20 cellular contexts compared by ENCODE assay signal in the genomic region with DNA sequence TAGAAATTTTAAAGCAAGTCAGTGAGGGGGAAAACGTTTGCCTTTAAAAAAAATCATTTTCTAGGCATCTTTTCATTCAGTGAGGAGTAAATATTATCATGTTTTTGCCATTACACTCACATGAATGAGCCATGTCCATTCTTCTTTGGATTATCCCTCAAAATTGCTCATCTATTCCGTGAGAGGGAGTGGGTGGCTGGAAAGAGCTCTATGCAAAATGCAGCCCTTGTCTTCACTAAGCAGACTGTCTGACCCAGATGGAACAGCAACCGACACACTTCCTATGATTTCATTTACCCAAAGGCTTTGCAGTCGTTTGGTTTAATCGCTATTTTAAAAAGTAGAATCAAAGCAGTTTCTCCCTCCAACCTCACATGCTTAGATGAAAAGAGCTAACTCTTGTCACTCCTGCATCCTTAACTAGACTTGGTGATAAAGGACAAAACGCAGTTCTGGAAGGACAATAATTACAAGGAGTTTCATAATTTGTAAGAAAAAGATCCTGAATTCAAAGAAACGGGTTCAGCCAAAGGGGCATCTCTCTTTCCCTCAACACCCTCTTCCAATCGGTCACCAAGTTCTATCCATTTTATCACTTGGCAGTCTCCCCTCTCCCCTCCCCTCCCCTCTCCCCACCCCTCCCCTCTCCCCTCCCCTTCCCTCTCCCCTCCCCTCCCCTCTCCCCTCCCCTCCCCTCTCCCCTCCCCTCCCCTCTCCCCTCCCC.
DNase-seq lines count a peak whose midpoint lies in the region; ATAC-seq, FAIRE-seq and TF ChIP-seq lines count a peak whose summit lies in the region.
"Had no signal": no experiment of that assay in that cellular context is flagged by ENCODE, and none has a peak within 500 bp of the region (broad histone marks: within the 10 kb centered on the region; RNA-seq: fewer than 3 reads in every experiment).

No MANE protein-coding gene starts in this region.

- no peak overlapping the region for H2BK12ac ChIP-seq in H9 (ENCODE audit: insufficient read length, low read depth, low read length)

- H3K9me3 Mint-ChIP-seq in MCF 10A (ENCODE audit: unreplicated experiment) (no peaks in the 10 kb centered on the region), H9 (peaks cover 8 to 12% of the 10 kb centered on the region in 2 experiments)

- no peak overlapping the region for H3K4me3 ChIP-seq in mammary epithelial cell (replicated peaks in 1 of 3; ENCODE audit: insufficient read depth in 1 of 3, low read depth in 2 of 3, low read length in 3 of 3)
- no peak overlapping the region for H3K4me3 ChIP-seq in K562
- H3K4me3 ChIP-seq: BLaER1 treated with 17β-estradiol and CSF1 and Interleukin-3, amounts not matched to agents 10 nM and 100 nM; GM12878 had no signal

- dilution Hi-C loops in mammary epithelial cell (cut with HindIII; ENCODE audit: low sequenced_read_pairs): no loop called here

- no peak overlapping the region for H2BK15ac ChIP-seq in H9 (ENCODE audit: low read depth, low read length)

- no peak overlapping the region for H3K18ac ChIP-seq in H9 (ENCODE audit: insufficient read length, low read depth, low read length)

- H4K5ac ChIP-seq in H9 (ENCODE audit: insufficient read length, low read depth, low read length): no peak overlapping the region

- H3K36me3 ChIP-seq in mammary epithelial cell (ENCODE audit: insufficient read depth, low read length) (no peaks in the 10 kb centered on the region), K562 (ENCODE audit: control insufficient read depth, insufficient read depth, low read length) (no peaks in the 10 kb centered on the region)

- H3K79me1 ChIP-seq in H9 (ENCODE audit: insufficient read depth, low read depth, low read length, poor library complexity, severe bottlenecking): no peaks in the 10 kb centered on the region

- CTCF ChIA-PET in mammary epithelial cell (lab: Charles Lee; ENCODE audit: low non-redundant PET): no interaction called here
- CTCF ChIA-PET in MCF 10A (lab: Yijun Ruan, JAX): no interaction called here
- CTCF ChIA-PET in K562 (lab: Yijun Ruan, JAX; ENCODE audit: low intra/inter-chr PET ratio): no interaction called here

- H3K14ac ChIP-seq in H9 (ENCODE audit: insufficient read depth, low read length): no peak overlapping the region

- no peak overlapping the region for H4K8ac ChIP-seq in H9 (replicated peaks; ENCODE audit: insufficient read length, low read depth, low read length)

- H3K56ac ChIP-seq in H9 (ENCODE audit: insufficient read length, low read depth, low read length): no peak overlapping the region

- ATAC-seq in K562: no peak
- ATAC-seq: CD8-positive, alpha-beta T cell; GM12878 had no signal

- in situ Hi-C loops in mammary epithelial cell (cut with MboI; ENCODE audit: low sequenced_read_pairs in 2 of 2) (no loop called here), K562 (cut with MboI) (no loop called here)

- H2BK5ac ChIP-seq in H9 (ENCODE audit: insufficient read length, low read length): no peak overlapping the region

- H3K27me3 Mint-ChIP-seq in MCF 10A (ENCODE audit: insufficient read depth, unreplicated experiment): no peaks in the 10 kb centered on the region
- no peaks in the 10 kb centered on the region; the same call in none of the 2 replicates for H3K27me3 Mint-ChIP-seq in H9 (ENCODE audit: low read depth)

- intact Hi-C loops in mammary epithelial cell (cut with micrococcal nuclease) (no loop called here), MCF 10A (cut with micrococcal nuclease) (no loop called here), K562 (cut with micrococcal nuclease) (no loop called here)

- no peak overlapping the region for H3K4ac ChIP-seq in H9 (ENCODE audit: low read depth, low read length)

- no peak for TF ChIP-seq POLR2A in K562 (conservative IDR thresholded peaks at IDR 0.05)

- no peak overlapping the region for H2BK120ac ChIP-seq in H9 (ENCODE audit: low read depth, low read length, poor library complexity, severe bottlenecking)

- no peak overlapping the region for H3K4me3 Mint-ChIP-seq in MCF 10A (ENCODE audit: unreplicated experiment)
- H3K4me3 Mint-ChIP-seq in H9: no peak overlapping the region
- H3K4me3 Mint-ChIP-seq: B cell; CD8-positive, alpha-beta T cell had no signal

- DNase-seq in mammary epithelial cell: no peak
- no peak for DNase-seq in MCF 10A (ENCODE audit: unreplicated experiment)
- no peak for DNase-seq in K562 (ENCODE audit: extremely low read depth in 1 of 4, low spot score in 3 of 4)
- DNase-seq in middle frontal gyrus (ENCODE audit: extremely low spot score, low spot score): peak; percentile 5
- DNase-seq in A172 (ENCODE audit: low spot score): no peak
- DNase-seq in H4 (ENCODE audit: low spot score): no peak
- DNase-seq in H9: no peak
- DNase-seq: CD8-positive, alpha-beta T cell; COR-L47; DMS 273 treated with DMSO at 0.1 percent for 48 hours; DMS53; DND-41; EL; H7 had no signal

- no peak for TF ChIP-seq RAD21 in K562 (CRISPR knock-in tag; conservative IDR thresholded peaks at IDR 0.05 in 1 of 2, IDR thresholded peaks at IDR 0.05 in 1 of 2)

- WGBS in mammary epithelial cell (ENCODE audit: low coverage, missing lambda C conversion rate): 82% methylated on average over 8 of the region's 8 CpGs
- WGBS in K562 (ENCODE audit: insufficient coverage, low coverage, missing lambda C conversion rate): under 1% methylated on average over 8 of the region's 8 CpGs
- no CpG with 5 or more reads among the region's 8 CpGs for WGBS in H9 (ENCODE audit: extremely low coverage, insufficient read length, low lambda C conversion rate)

- no peak for TF ChIP-seq EP300 in K562 (IDR thresholded peaks at IDR 0.05; ENCODE audit: low read length)

- H3K27ac Mint-ChIP-seq in MCF 10A (ENCODE audit: low read depth, unreplicated experiment) (no peak overlapping the region), H9 (no peak overlapping the region)
- H3K27ac Mint-ChIP-seq: B cell; CD8-positive, alpha-beta T cell had no signal

- H3K4me2 ChIP-seq in mammary epithelial cell (ENCODE audit: insufficient read depth, low read depth, low read length) (peak overlapping the region; percentile 51), K562 (ENCODE audit: insufficient read depth, low read length) (no peak overlapping the region), H9 (ENCODE audit: insufficient read depth, insufficient read length, low read length) (no peak overlapping the region)

- FAIRE-seq in K562 (lab: Jason Lieb, UNC): no peak
- FAIRE-seq: GM12878, GM19239 had no signal

- no peak overlapping the region for H3T11ph ChIP-seq in H9 (ENCODE audit: low read length)

- H2AFZ ChIP-seq in mammary epithelial cell (ENCODE audit: low read depth, low read length): no peak overlapping the region
- no peak overlapping the region for H2AFZ ChIP-seq in K562 (ENCODE audit: low read depth, low read length)
- H2AFZ ChIP-seq in H9 (ENCODE audit: low read length): no peak overlapping the region

- H3K27ac ChIP-seq in mammary epithelial cell (ENCODE audit: insufficient read depth, low read depth, low read length): no peak overlapping the region
- H3K27ac ChIP-seq in K562 (ENCODE audit: extremely low read depth, low read depth, low read length): no peak overlapping the region
- H3K27ac ChIP-seq in H9 (ENCODE audit: insufficient read length, low read depth, low read length): no peak overlapping the region
- H3K27ac ChIP-seq: 22Rv1; BLaER1 treated with 17β-estradiol and CSF1 and Interleukin-3, amounts not matched to agents 10 nM and 100 nM; KMS-11 had no signal

- H2BK20ac ChIP-seq in H9 (ENCODE audit: low read depth, low read length, poor library complexity, severe bottlenecking): no peak overlapping the region

- no peaks in the 10 kb centered on the region for H3K27me3 ChIP-seq in mammary epithelial cell (ENCODE audit: insufficient read depth, low read length)
- H3K27me3 ChIP-seq in K562 (ENCODE audit: control insufficient read depth in 2 of 2, insufficient read depth in 2 of 2, low read length in 2 of 2): no peaks in the 10 kb centered on the region
- H3K27me3 ChIP-seq in H9 (ENCODE audit: insufficient read depth, low read length): no peaks in the 10 kb centered on the region
- H3K27me3 ChIP-seq: BLaER1 treated with 17β-estradiol and CSF1 and Interleukin-3, amounts not matched to agents 10 nM and 100 nM had no signal

- no peak overlapping the region for H4K91ac ChIP-seq in H9 (ENCODE audit: insufficient read length, low read depth, low read length)

- H3K4me1 Mint-ChIP-seq in MCF 10A (ENCODE audit: insufficient read depth, unreplicated experiment): no peaks in the 10 kb centered on the region
- peaks cover under 1 to 6% of the 10 kb centered on the region in 2 experiments; a peak in 2 of 4 replicates for H3K4me1 Mint-ChIP-seq in H9
- H3K4me1 Mint-ChIP-seq: B cell had no signal

- H2AK5ac ChIP-seq in H9 (ENCODE audit: insufficient read length, low read length): no peak overlapping the region

- H3K9ac ChIP-seq in mammary epithelial cell (ENCODE audit: insufficient read depth, low read length) (no peak overlapping the region), K562 (ENCODE audit: insufficient read depth in 1 of 2, low read depth in 2 of 2, low read length in 2 of 2) (no peak overlapping the region), H9 (ENCODE audit: extremely low read depth, insufficient read length, low read length) (no peak overlapping the region)
- H3K9ac ChIP-seq: BLaER1 treated with 17β-estradiol and CSF1 and Interleukin-3, amounts not matched to agents 10 nM and 100 nM; KMS-11 had no signal

- H3K4me1 ChIP-seq in mammary epithelial cell (ENCODE audit: insufficient read depth, low read length) (peaks cover 11% of the 10 kb centered on the region), K562 (replicated peaks in 1 of 2; ENCODE audit: control insufficient read depth in 2 of 2, insufficient read depth in 2 of 2, low read length in 2 of 2) (no peaks in the 10 kb centered on the region; a peak in 1 of 5 replicates), H9 (ENCODE audit: insufficient read depth, low read length) (no peaks in the 10 kb centered on the region)

- H3K36me3 Mint-ChIP-seq in MCF 10A (ENCODE audit: insufficient read depth, unreplicated experiment) (no peaks in the 10 kb centered on the region), H9 (ENCODE audit: insufficient read depth in 1 of 3, low read depth in 3 of 3) (peaks cover 6 to 20% (median 8%) of the 10 kb centered on the region in 3 experiments)
- H3K36me3 Mint-ChIP-seq: CD8-positive, alpha-beta T cell had no signal

- no peaks in the 10 kb centered on the region for H3K9me1 ChIP-seq in K562 (ENCODE audit: control insufficient read depth, insufficient read depth, low read length)

- no peak overlapping the region for H3K23ac ChIP-seq in H9 (ENCODE audit: insufficient read length, low read depth, low read length)

- no peaks in the 10 kb centered on the region for H4K20me1 ChIP-seq in mammary epithelial cell (ENCODE audit: insufficient read depth, low read length)
- no peaks in the 10 kb centered on the region for H4K20me1 ChIP-seq in K562 (replicated peaks; ENCODE audit: control insufficient read depth, insufficient read depth, low read length)
- no peaks in the 10 kb centered on the region for H4K20me1 ChIP-seq in H9 (ENCODE audit: control insufficient read depth, insufficient read depth, insufficient read length)
- H4K20me1 ChIP-seq: BLaER1 treated with 17β-estradiol and CSF1 and Interleukin-3, amounts not matched to agents 10 nM and 100 nM had no signal

- POLR2A ChIA-PET in MCF 10A (lab: Yijun Ruan, JAX) (interaction anchor here (0.6 to 0.8 kb wide), 2 partner anchors 11 to 220 kb away, joined by 3 read pairs; no protein-coding TSS in a partner anchor), K562 (lab: Yijun Ruan, JAX) (no interaction called here)

- no TSS peak for BruUV-seq in mammary epithelial cell (replicated peaks; lab: Mats Ljungman, UMichigan)
- no TSS peak for BruUV-seq in MCF 10A (replicated peaks; lab: Mats Ljungman, UMichigan)
- BruUV-seq in K562 (replicated peaks; lab: Mats Ljungman, UMichigan): no TSS peak

- H3K79me2 ChIP-seq in mammary epithelial cell (ENCODE audit: insufficient read depth, low read length): no peaks in the 10 kb centered on the region
- H3K79me2 ChIP-seq in K562 (ENCODE audit: control insufficient read depth, insufficient read depth, low read length): no peaks in the 10 kb centered on the region
- no peaks in the 10 kb centered on the region for H3K79me2 ChIP-seq in H9 (ENCODE audit: insufficient read depth, low read length)

- H3K9me3 ChIP-seq in mammary epithelial cell (replicated peaks; ENCODE audit: insufficient read depth, low read length) (peaks cover 25% of the 10 kb centered on the region), K562 (replicated peaks; ENCODE audit: control insufficient read depth, insufficient read depth, low read depth, low read length) (no peaks in the 10 kb centered on the region), H9 (ENCODE audit: control insufficient read depth, low read depth, low read length) (no peaks in the 10 kb centered on the region)

- H3K23me2 ChIP-seq in H9 (ENCODE audit: insufficient read length, low read depth, low read length, poor library complexity, severe bottlenecking): no peaks in the 10 kb centered on the region

- TF ChIP-seq CTCF in mammary epithelial cell (conservative IDR thresholded peaks at IDR 0.05 in 1 of 2, IDR thresholded peaks at IDR 0.05 in 1 of 2; ENCODE audit: extremely low read depth in 1 of 2, insufficient read depth in 1 of 2, low read depth in 1 of 2, low read length in 2 of 2): no peak
- TF ChIP-seq CTCF in MCF 10A (IDR thresholded peaks at IDR 0.05; ENCODE audit: unreplicated experiment): no peak
- TF ChIP-seq CTCF in K562 (IDR thresholded peaks at IDR 0.05 in 2 of 3, conservative IDR thresholded peaks at IDR 0.05 in 1 of 3; ENCODE audit: insufficient read depth in 2 of 3, low read depth in 1 of 3, low read length in 3 of 3): no peak
- no peak for TF ChIP-seq CTCF in H9 (conservative IDR thresholded peaks at IDR 0.05)
